Comparison of ENCODE assay signal across 17 cellular contexts in genomic region chr15:79918278-79918677, GRCh38. TPM values are rescaled to one million over a fixed set of nuclear protein-coding genes. Genes with fewer than 3 reads are reported as not detected.
"Had no signal": no experiment of that assay in that cellular context is flagged by ENCODE, and none has a peak within 500 bp of the region (broad histone marks: within the 10 kb centered on the region; RNA-seq: fewer than 3 reads in every experiment).

No MANE protein-coding gene starts in this region.

- H3K4me3 Mint-ChIP-seq: activated CD4-positive, alpha-beta T cell treated with anti-CD3 and anti-CD28 coated beads, Interleukin-2, amount 10 ng/mL, durations not matched to agents 24 days and 14 days; central memory CD8-positive, alpha-beta T cell; dendritic cell treated with granulocyte-macrophage colony-stimulating factor and Interleukin-4, amounts not matched to agents 40 ng/mL and 50 ng/mL, for 4 days; T-cell had no signal

- DNase-seq: activated CD4-positive, alpha-beta T cell treated with anti-CD3 and anti-CD28 coated beads, Interleukin-2, amount 10 ng/mL, durations not matched to agents 24 days and 14 days; amygdala; glutamatergic neuron; left colon; naive B cell; sigmoid colon; stimulated activated CD4-positive, alpha-beta T cell treated with anti-CD3 and anti-CD28 coated beads, Interleukin-2, amount 100 ng/mL, for 48 hours; stimulated activated naive CD4-positive, alpha-beta T cell treated with Interleukin-2 at 50 U/mL for 16 hours; T-cell; T1000; testis had no signal

- H3K27me3 Mint-ChIP-seq: activated CD4-positive, alpha-beta T cell treated with anti-CD3 and anti-CD28 coated beads, Interleukin-2, amount 10 ng/mL, durations not matched to agents 24 days and 14 days; central memory CD8-positive, alpha-beta T cell; naive B cell; T-cell had no signal

- H3K27me3 ChIP-seq: esophagus muscularis mucosa, sigmoid colon, testis had no signal

- H3K27ac ChIP-seq: esophagus muscularis mucosa, sigmoid colon, testis had no signal

- H3K9me3 ChIP-seq: testis had no signal

- H3K27ac Mint-ChIP-seq: activated naive CD4-positive, alpha-beta T cell treated with anti-CD3 and anti-CD28 coated beads, Interleukin-2, amount 50 U/mL, for 72 hours; dendritic cell treated with granulocyte-macrophage colony-stimulating factor and Interleukin-4, amounts not matched to agents 40 ng/mL and 50 ng/mL, for 4 days; T-cell had no signal

- H3K4me3 ChIP-seq: esophagus muscularis mucosa, sigmoid colon, testis had no signal

RNA-seq across cellular contexts. Expression of gene BCL2A1, which starts 52.7 kb away (rescaled TPM):
- total RNA-seq: fibroblast of villous mesenchyme, lung microvascular endothelial cell, testis had no signal
